In genomic region chr17:63918305-63918704, GRCh38 we compare ENCODE assay signal across 22 cellular contexts. TPM values are rescaled to one million over a fixed set of nuclear protein-coding genes. Genes with fewer than 3 reads are reported as not detected.
DNase-seq lines count a peak whose midpoint lies in the region; ATAC-seq lines count a peak whose summit lies in the region.
"Had no signal": no experiment of that assay in that cellular context is flagged by ENCODE, and none has a peak within 500 bp of the region (broad histone marks: within the 10 kb centered on the region; RNA-seq: fewer than 3 reads in every experiment).

No MANE protein-coding gene starts in this region.

- H3K27me3 ChIP-seq in HUES64 (ENCODE audit: insufficient read depth, low read length) = no peaks in the 10 kb centered on the region; the same call in 1 of the 2 replicates
- peaks cover 13% of the 10 kb centered on the region for H3K27me3 ChIP-seq in iPS-15b (ENCODE audit: control insufficient read depth, insufficient read depth, low read length)
- no peaks in the 10 kb centered on the region for H3K27me3 ChIP-seq in aorta (ENCODE audit: control insufficient read depth in 1 of 2, insufficient read depth in 2 of 2, low read length in 1 of 2)

- H3K9me3 ChIP-seq in HUES64 (ENCODE audit: insufficient read depth, low read depth, low read length) (no peaks in the 10 kb centered on the region), iPS-15b (ENCODE audit: control insufficient read depth, insufficient read depth, low read length) (no peaks in the 10 kb centered on the region), aorta (ENCODE audit: control insufficient read depth, low read length) (no peaks in the 10 kb centered on the region)
- H3K9me3 ChIP-seq: thoracic aorta had no signal

- intact Hi-C loops in aorta (cut with DNase I) = loop anchor here (5.0 to 10.0 kb wide), 3 partner anchors 106 to 214 kb away; partner anchors contain the start of genes ERN1 (in 1 of the 2) and ICAM2 (in 1 of the 2)

- H3K4me3 ChIP-seq in HUES64 (ENCODE audit: low read length) = peak overlapping the region; percentile 43
- H3K4me3 ChIP-seq in iPS-15b (ENCODE audit: low read depth, low read length) = peak overlapping the region; percentile 27
- no peak overlapping the region for H3K4me3 ChIP-seq in aorta (ENCODE audit: low read length in 2 of 2)
- H3K4me3 ChIP-seq: thoracic aorta had no signal

- no peaks in the 10 kb centered on the region for H3K36me3 ChIP-seq in HUES64 (ENCODE audit: insufficient read depth, low read length)
- peaks cover 2% of the 10 kb centered on the region for H3K36me3 ChIP-seq in iPS-15b (ENCODE audit: control insufficient read depth, insufficient read depth, low read length)
- no peaks in the 10 kb centered on the region for H3K36me3 ChIP-seq in aorta (ENCODE audit: control insufficient read depth in 1 of 2, insufficient read depth in 2 of 2, low read length in 1 of 2)
- H3K36me3 ChIP-seq: thoracic aorta had no signal

- no peak overlapping the region for H3K9ac ChIP-seq in HUES64 (ENCODE audit: low read depth, low read length)
- H3K9ac ChIP-seq in iPS-15b (ENCODE audit: low read depth, low read length) = no peak overlapping the region

- WGBS in HUES64 = 39% methylated on average over 10 of the region's 10 CpGs
- 52 to 54% methylated on average over 10 of the region's 10 CpGs for WGBS in aorta, 2 donors

- H3K27ac ChIP-seq in HUES64 (ENCODE audit: low read depth, low read length) = no peak overlapping the region
- no peak overlapping the region for H3K27ac ChIP-seq in aorta (ENCODE audit: low read depth in 1 of 2, low read length in 2 of 2)
- H3K27ac ChIP-seq: RWPE1, thoracic aorta had no signal

- H3K4me1 ChIP-seq in HUES64 (ENCODE audit: insufficient read depth, low read length) = no peaks in the 10 kb centered on the region
- no peaks in the 10 kb centered on the region for H3K4me1 ChIP-seq in iPS-15b (ENCODE audit: control insufficient read depth, insufficient read depth, low read length)
- H3K4me1 ChIP-seq in aorta (ENCODE audit: control insufficient read depth in 1 of 2, insufficient read depth in 2 of 2, low read length in 2 of 2) = no peaks in the 10 kb centered on the region

- DNase-seq in NCI-H82 (lab: John Stamatoyannopoulos, UW) (peak; percentile 26), NCI-H82 treated with DMSO at 0.1 percent for 48 hours (lab: John Stamatoyannopoulos, UW; ENCODE audit: unreplicated experiment) (no peak), aorta (peak; percentile 21 to 57), hippocampal formation (lab: John Stamatoyannopoulos, UW) (no peak)
- DNase-seq: 8988T; activated CD4-positive, alpha-beta T cell treated with anti-CD3 and anti-CD28 coated beads for 48 hours; activated gamma-delta T cell; CD8-positive, alpha-beta T cell; cerebellar nuclear complex; effector memory CD4-positive, alpha-beta T cell; head of caudate nucleus; NCI-H187; NCI-H446; stimulated activated CD4-positive, alpha-beta T cell treated with anti-CD3 and anti-CD28 coated beads, Interleukin-12 subunit alpha, Interleukin-12 subunit beta, amount 100 ng/mL, for 4 hours had no signal

- ATAC-seq in aorta (ENCODE audit: low FRiP score) (no peak), esophagus mucosa (no peak), HG02973 (IDR thresholded peaks at IDR 0.05; ENCODE audit: unreplicated experiment) (no peak)
- ATAC-seq: CD8-positive, alpha-beta T cell had no signal

RNA-seq across cellular contexts. Expression of gene GH1, which starts 0.3 kb away (rescaled TPM):
- polyA plus RNA-seq in HUES64 (2013, experiment 1 of 2) = not detected
- not detected for polyA plus RNA-seq in HUES64 (2013, experiment 2 of 2)
- total RNA-seq in aorta = not detected
- polyA plus RNA-seq in aorta = not detected
- total RNA-seq in esophagus mucosa = not detected
- total RNA-seq: CD8-positive, alpha-beta T cell; Daoy; kidney epithelial cell; thoracic aorta had no signal

RNA-seq across cellular contexts. Expression of gene CSHL1, which starts 7.2 kb away (rescaled TPM):
- not detected for polyA plus RNA-seq in HUES64 (2013, experiment 1 of 2)
- not detected for polyA plus RNA-seq in HUES64 (2013, experiment 2 of 2)
- total RNA-seq in aorta (not detected), esophagus mucosa (not detected)
- not detected for polyA plus RNA-seq in aorta
- total RNA-seq: CD8-positive, alpha-beta T cell; Daoy; kidney epithelial cell; thoracic aorta had no signal

RNA-seq across cellular contexts. Expression of gene CD79B, which starts 13.8 kb away (rescaled TPM):
- polyA plus RNA-seq in HUES64 (2013, experiment 1 of 2) = 0.95 TPM
- polyA plus RNA-seq in HUES64 (2013, experiment 2 of 2) = 1.3 TPM
- total RNA-seq in aorta (1 to 10 TPM; 5.1 to 7.1 TPM), esophagus mucosa (1.9 TPM)
- polyA plus RNA-seq in aorta = 1 to 10 TPM in 1 of 2 donors, under 1 TPM in 1; 0.50 to 6.7 TPM
- total RNA-seq: Daoy, kidney epithelial cell had no signal

RNA-seq across cellular contexts. Expression of gene CSH1, which starts 21.9 kb away (rescaled TPM):
- not detected for polyA plus RNA-seq in HUES64 (2013, experiment 1 of 2)
- not detected for polyA plus RNA-seq in HUES64 (2013, experiment 2 of 2)
- total RNA-seq in aorta (not detected), esophagus mucosa (not detected)
- polyA plus RNA-seq in aorta = not detected
- total RNA-seq: CD8-positive, alpha-beta T cell; Daoy; kidney epithelial cell; thoracic aorta had no signal

RNA-seq across cellular contexts. Expression of gene GH2, which starts 36.6 kb away (rescaled TPM):
- 0.35 TPM for polyA plus RNA-seq in HUES64 (2013, experiment 1 of 2)
- 0.95 TPM for polyA plus RNA-seq in HUES64 (2013, experiment 2 of 2)
- total RNA-seq in aorta = not detected
- polyA plus RNA-seq in aorta = not detected
- not detected for total RNA-seq in esophagus mucosa
- total RNA-seq: CD8-positive, alpha-beta T cell; Daoy; kidney epithelial cell; thoracic aorta had no signal

Comparison
In these comparisons a context has a peak if more than half of its experiments do, and no peak if none do; other contexts are left out.
1. DNase-seq: peak in NCI-H82 (single experiment) and aorta (2 of 2); none in NCI-H82 treated with DMSO at 0.1 percent for 48 hours (single experiment) and hippocampal formation (0 of 2).
2. H3K4me3 ChIP-seq: peak in HUES64 (single experiment) and iPS-15b (single experiment); none in aorta (0 of 2).